Comparison of ENCODE assay signal across 18 cellular contexts in the genomic region with DNA sequence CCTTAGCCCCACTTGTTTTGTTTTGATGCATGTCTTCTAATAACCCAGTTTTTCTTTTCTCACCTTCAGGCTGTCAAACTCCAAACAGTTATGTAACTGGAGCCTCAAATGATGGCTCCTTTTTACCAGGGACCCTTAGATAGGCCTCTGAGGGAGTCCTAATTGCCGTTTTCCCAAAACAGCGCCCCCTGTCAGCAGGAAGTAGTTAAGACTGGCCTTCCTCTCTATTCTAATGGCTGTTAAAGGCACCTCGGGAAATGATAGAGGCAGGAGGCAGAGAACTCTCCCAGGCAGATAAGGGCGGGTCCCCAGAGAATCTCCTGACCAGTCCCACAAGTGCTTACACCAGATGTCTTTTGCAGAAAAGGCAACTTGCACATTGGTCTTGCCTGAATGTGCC.
DNase-seq lines count a peak whose midpoint lies in the region; ATAC-seq and TF ChIP-seq lines count a peak whose summit lies in the region.
"Had no signal": no experiment of that assay in that cellular context is flagged by ENCODE, and none has a peak within 500 bp of the region (broad histone marks: within the 10 kb centered on the region; RNA-seq: fewer than 3 reads in every experiment).

No MANE protein-coding gene starts in this region.

- no peaks in the 10 kb centered on the region for H3K27me3 Mint-ChIP-seq in progenitor cell of endocrine pancreas
- H3K27me3 Mint-ChIP-seq: activated T-helper 17 cell treated with anti-CD3 and anti-CD28 coated beads, Interleukin-2, amount 50 U/mL, for 72 hours had no signal

- H3K4me3 ChIP-seq in HFF-Myc (replicated peaks; ENCODE audit: low read depth, low read length), result no peak overlapping the region
- H3K4me3 ChIP-seq: uterus had no signal

- no peak overlapping the region for H3K27ac Mint-ChIP-seq in progenitor cell of endocrine pancreas
- H3K27ac Mint-ChIP-seq: activated naive CD8-positive, alpha-beta T cell treated with anti-CD3 and anti-CD28 coated beads, Interleukin-2, amount 50 U/mL, for 24 hours; activated T-helper 17 cell treated with anti-CD3 and anti-CD28 coated beads, Interleukin-2, amount 50 U/mL, for 72 hours; mesothelial cell of epicardium had no signal

- H3K9me3 Mint-ChIP-seq in progenitor cell of endocrine pancreas (ENCODE audit: low read depth), result peaks cover 11% of the 10 kb centered on the region

- H3K4me3 Mint-ChIP-seq in progenitor cell of endocrine pancreas (ENCODE audit: low read depth), result no peak overlapping the region
- H3K4me3 Mint-ChIP-seq: activated naive CD8-positive, alpha-beta T cell treated with anti-CD3 and anti-CD28 coated beads, Interleukin-2, amount 50 U/mL, for 24 hours; activated T-helper 17 cell treated with anti-CD3 and anti-CD28 coated beads, Interleukin-2, amount 50 U/mL, for 72 hours; mesothelial cell of epicardium had no signal

- H3K4me1 Mint-ChIP-seq in progenitor cell of endocrine pancreas (ENCODE audit: low read depth), result peaks cover 7% of the 10 kb centered on the region
- H3K4me1 Mint-ChIP-seq: activated naive CD8-positive, alpha-beta T cell treated with anti-CD3 and anti-CD28 coated beads, Interleukin-2, amount 50 U/mL, for 24 hours; activated T-helper 17 cell treated with anti-CD3 and anti-CD28 coated beads, Interleukin-2, amount 50 U/mL, for 72 hours; mesothelial cell of epicardium had no signal

- peak; percentile 13 for DNase-seq in NCI-H748 (lab: John Stamatoyannopoulos, UW; ENCODE audit: unreplicated experiment)
- DNase-seq in NCI-H748 treated with DMSO at 0.1 percent for 48 hours (lab: John Stamatoyannopoulos, UW), result no peak
- no peak for DNase-seq in HFF-Myc (ENCODE audit: extremely low read depth, low read depth)
- peak; percentile 27 for DNase-seq in SK-MEL-5 (ENCODE audit: low read depth, low spot score)
- no peak for DNase-seq in progenitor cell of endocrine pancreas (ENCODE audit: low spot score, unreplicated experiment)
- DNase-seq in AML-193 (lab: John Stamatoyannopoulos, UW), result no peak
- no peak for DNase-seq in NCI-H345 (lab: John Stamatoyannopoulos, UW)
- DNase-seq: activated CD4-positive, CD25-positive, alpha-beta regulatory T cell; activated CD8-positive, alpha-beta memory T cell treated with anti-CD3 and anti-CD28 coated beads for 24 hours; activated naive CD8-positive, alpha-beta T cell treated with anti-CD3 and anti-CD28 coated beads, Interleukin-2, amount 50 U/mL, for 24 hours; hypothalamus; Kasumi-1; kidney glomerular epithelial cell; retina; uterus had no signal

- no peaks in the 10 kb centered on the region for H3K36me3 Mint-ChIP-seq in progenitor cell of endocrine pancreas (ENCODE audit: insufficient read depth)

- no peak for ATAC-seq in HG03571 (IDR thresholded peaks at IDR 0.05; ENCODE audit: unreplicated experiment)
- ATAC-seq: activated naive CD8-positive, alpha-beta T cell treated with anti-CD3 and anti-CD28 coated beads, Interleukin-2, amount 50 U/mL, for 24 hours; activated T-helper 17 cell treated with anti-CD3 and anti-CD28 coated beads, Interleukin-2, amount 50 U/mL, for 72 hours had no signal

- TF ChIP-seq CTCF in HFF-Myc (IDR thresholded peaks at IDR 0.05; ENCODE audit: low read depth, low read length, missing control alignments) (peak; percentile 34), progenitor cell of endocrine pancreas (IDR thresholded peaks at IDR 0.05; ENCODE audit: unreplicated experiment) (peak; percentile 25)

- in situ Hi-C loops in SK-MEL-5 (cut with HindIII; ENCODE audit: low pct_unique_long_range_greater_than_20kb, low sequenced_read_pairs), result no loop called here

Comparison
In these comparisons a context has a peak if more than half of its experiments do, and no peak if none do; other contexts are left out.
1. DNase-seq: peak in NCI-H748 (single experiment) and SK-MEL-5 (single experiment); none in NCI-H748 treated with DMSO at 0.1 percent for 48 hours (single experiment), HFF-Myc (single experiment), progenitor cell of endocrine pancreas (single experiment), AML-193 (0 of 2) and NCI-H345 (single experiment).